37 cellular contexts compared by ENCODE assay signal in genomic region chr1:25381041-25381440, GRCh38. TPM values are rescaled to one million over a fixed set of nuclear protein-coding genes. Genes with fewer than 3 reads are reported as not detected.
"Had no signal": no experiment of that assay in that cellular context is flagged by ENCODE, and none has a peak within 500 bp of the region (broad histone marks: within the 10 kb centered on the region; RNA-seq: fewer than 3 reads in every experiment).

No MANE protein-coding gene starts in this region.

- H3K36me3 ChIP-seq: adrenal gland, brain microvascular endothelial cell, breast epithelium had no signal

- H3K4me1 ChIP-seq: adrenal gland, body of pancreas, breast epithelium had no signal

- FAIRE-seq: astrocyte, TTC549 had no signal

- H3K27ac Mint-ChIP-seq: activated B cell treated with CpG ODN at 0.5 μM for 24 hours; activated CD4-positive, alpha-beta memory T cell treated with anti-CD3 and anti-CD28 coated beads for 36 hours; activated CD4-positive, alpha-beta T cell treated with anti-CD3 and anti-CD28 coated beads, Interleukin-2, amount 10 ng/mL, durations not matched to agents 24 days and 14 days; activated CD8-positive, alpha-beta T cell treated with anti-CD3 and anti-CD28 coated beads for 36 hours; activated naive CD4-positive, alpha-beta T cell treated with anti-CD3 and anti-CD28 coated beads for 36 hours; activated naive CD4-positive, alpha-beta T cell treated with anti-CD3 and anti-CD28 coated beads, Interleukin-2, amount 50 U/mL, for 72 hours; activated naive CD8-positive, alpha-beta T cell treated with anti-CD3 and anti-CD28 coated beads for 36 hours; activated T-cell treated with anti-CD3 and anti-CD28 coated beads, Interleukin-2, amount 50 U/mL, for 72 hours; activated T-helper 1 cell treated with anti-CD3 and anti-CD28 coated beads, Interleukin-12 subunit alpha, Interleukin-12 subunit beta, Interleukin-2, Interleukin-4 antibody, amounts not matched to agents 30 ng/mL and 10 ng/mL and 1 ng/mL, durations not matched to agents 14 hours and 24 hours and 36 hours; activated T-helper 17 cell treated with anti-CD3 and anti-CD28 coated beads, Interleukin-2, amount 50 U/mL, for 72 hours; T-helper 1 cell treated with Interleukin-12 subunit alpha and Interleukin-12 subunit beta and Interleukin-4 antibody, amounts not matched to agents 30 μg/mL and 1 μg/mL, for 36 hours; T-helper 2 cell treated with Interferon-gamma antibody and Interleukin-4, amounts not matched to agents 5 μg/mL and 100 μg/mL, for 36 hours had no signal

- H3K27me3 ChIP-seq: adrenal gland, body of pancreas, brain microvascular endothelial cell, breast epithelium had no signal

- DNase-seq: activated B cell treated with CpG ODN at 0.5 μM for 24 hours; activated CD4-positive, alpha-beta memory T cell treated with anti-CD3 and anti-CD28 coated beads for 36 hours; activated CD4-positive, alpha-beta T cell treated with anti-CD3 and anti-CD28 coated beads for 4 hours; activated CD4-positive, alpha-beta T cell treated with anti-CD3 and anti-CD28 coated beads, Interleukin-2, amount 10 ng/mL, durations not matched to agents 24 days and 14 days; activated CD4-positive, alpha-beta T cell treated with anti-CD3 and anti-CD28 coated beads, Interleukin-2, amount 50 U/mL, for 1 hour; activated CD4-positive, alpha-beta T cell treated with anti-CD3 and anti-CD28 coated beads, Interleukin-2, amount 50 U/mL, for 4 hours; activated CD4-positive, CD25-positive, alpha-beta regulatory T cell treated with anti-CD3 and anti-CD28 coated beads, Interleukin-2, amount 50 U/mL, for 72 hours; activated CD8-positive, alpha-beta memory T cell treated with anti-CD3 and anti-CD28 coated beads, Interleukin-2, amount 50 U/mL, for 4 hours; activated CD8-positive, alpha-beta T cell treated with anti-CD3 and anti-CD28 coated beads for 36 hours; activated effector memory CD4-positive, alpha-beta T cell treated with anti-CD3 and anti-CD28 coated beads, Interleukin-2, amount 50 U/mL, for 16 hours; activated gamma-delta T cell treated with Interleukin-2 at 50 U/mL for 16 hours; activated naive CD4-positive, alpha-beta T cell; activated naive CD4-positive, alpha-beta T cell treated with anti-CD3 and anti-CD28 coated beads for 36 hours; activated naive CD4-positive, alpha-beta T cell treated with anti-CD3 and anti-CD28 coated beads, Interleukin-2, amount 50 U/mL, for 16 hours; activated naive CD8-positive, alpha-beta T cell treated with anti-CD3 and anti-CD28 coated beads for 36 hours; activated T-cell treated with anti-CD3 and anti-CD28 coated beads for 4 hours; activated T-cell treated with anti-CD3 and anti-CD28 coated beads, Interleukin-2, amount 50 U/mL, for 1 hour; activated T-cell treated with anti-CD3 and anti-CD28 coated beads, Interleukin-2, amount 50 U/mL, for 4 hours; activated T-cell treated with anti-CD3 and anti-CD28 coated beads, Interleukin-2, amount 50 U/mL, for 72 hours; amniotic stem cell; aorta; body of pancreas; brain microvascular endothelial cell; central memory CD4-positive, alpha-beta T cell; T-helper 1 cell; T-helper 2 cell; T-helper 9 cell had no signal

- H3K4me1 Mint-ChIP-seq: activated B cell treated with CpG ODN at 0.5 μM for 24 hours; activated CD4-positive, alpha-beta T cell treated with anti-CD3 and anti-CD28 coated beads, Interleukin-2, amount 10 ng/mL, durations not matched to agents 24 days and 14 days; activated naive CD8-positive, alpha-beta T cell treated with anti-CD3 and anti-CD28 coated beads for 36 hours; activated T-helper 17 cell treated with anti-CD3 and anti-CD28 coated beads, Interleukin-2, amount 50 U/mL, for 72 hours had no signal

- H3K4me3 ChIP-seq: adrenal gland, body of pancreas, breast epithelium had no signal

- ATAC-seq: activated CD8-positive, alpha-beta T cell treated with anti-CD3 and anti-CD28 coated beads for 36 hours; activated naive CD4-positive, alpha-beta T cell treated with anti-CD3 and anti-CD28 coated beads, Interleukin-2, amount 50 U/mL, for 72 hours; activated T-cell treated with anti-CD3 and anti-CD28 coated beads, Interleukin-2, amount 50 U/mL, for 4 hours; activated T-cell treated with anti-CD3 and anti-CD28 coated beads, Interleukin-2, amount 50 U/mL, for 72 hours; activated T-helper 17 cell treated with anti-CD3 and anti-CD28 coated beads, Interleukin-2, amount 50 U/mL, for 72 hours; body of pancreas had no signal

- H3K4me3 Mint-ChIP-seq: activated B cell treated with CpG ODN at 0.5 μM for 24 hours; activated CD4-positive, alpha-beta memory T cell treated with anti-CD3 and anti-CD28 coated beads for 36 hours; activated CD4-positive, alpha-beta T cell treated with anti-CD3 and anti-CD28 coated beads, Interleukin-2, amount 10 ng/mL, durations not matched to agents 24 days and 14 days; activated CD8-positive, alpha-beta T cell treated with anti-CD3 and anti-CD28 coated beads for 36 hours; activated naive CD4-positive, alpha-beta T cell treated with anti-CD3 and anti-CD28 coated beads for 36 hours; activated naive CD8-positive, alpha-beta T cell treated with anti-CD3 and anti-CD28 coated beads for 36 hours; activated T-cell treated with anti-CD3 and anti-CD28 coated beads, Interleukin-2, amount 50 U/mL, for 4 hours; activated T-cell treated with anti-CD3 and anti-CD28 coated beads, Interleukin-2, amount 50 U/mL, for 72 hours; activated T-helper 1 cell treated with anti-CD3 and anti-CD28 coated beads, Interleukin-12 subunit alpha, Interleukin-12 subunit beta, Interleukin-2, Interleukin-4 antibody, amounts not matched to agents 30 ng/mL and 10 ng/mL and 1 ng/mL, durations not matched to agents 14 hours and 24 hours and 36 hours; activated T-helper 17 cell treated with anti-CD3 and anti-CD28 coated beads, Interleukin-2, amount 50 U/mL, for 72 hours; T-helper 1 cell treated with Interleukin-12 subunit alpha and Interleukin-12 subunit beta and Interleukin-4 antibody, amounts not matched to agents 30 μg/mL and 1 μg/mL, for 36 hours; T-helper 2 cell treated with Interferon-gamma antibody and Interleukin-4, amounts not matched to agents 5 μg/mL and 100 μg/mL, for 36 hours had no signal

- H3K27ac ChIP-seq: adrenal gland, body of pancreas, brain microvascular endothelial cell, breast epithelium, VCaP had no signal

- H3K27me3 Mint-ChIP-seq: activated CD4-positive, alpha-beta memory T cell treated with anti-CD3 and anti-CD28 coated beads for 36 hours; activated CD8-positive, alpha-beta T cell treated with anti-CD3 and anti-CD28 coated beads for 36 hours; activated naive CD8-positive, alpha-beta T cell treated with anti-CD3 and anti-CD28 coated beads for 36 hours; activated T-helper 17 cell treated with anti-CD3 and anti-CD28 coated beads, Interleukin-2, amount 50 U/mL, for 72 hours had no signal

- H3K36me3 Mint-ChIP-seq: activated CD4-positive, alpha-beta memory T cell treated with anti-CD3 and anti-CD28 coated beads for 36 hours; activated naive CD4-positive, alpha-beta T cell treated with anti-CD3 and anti-CD28 coated beads, Interleukin-2, amount 50 U/mL, for 72 hours; activated naive CD8-positive, alpha-beta T cell treated with anti-CD3 and anti-CD28 coated beads for 36 hours had no signal

- H3K9me3 Mint-ChIP-seq: activated B cell treated with CpG ODN at 0.5 μM for 24 hours; activated CD4-positive, alpha-beta T cell treated with anti-CD3 and anti-CD28 coated beads, Interleukin-2, amount 10 ng/mL, durations not matched to agents 24 days and 14 days; activated CD8-positive, alpha-beta T cell treated with anti-CD3 and anti-CD28 coated beads for 36 hours; activated naive CD4-positive, alpha-beta T cell treated with anti-CD3 and anti-CD28 coated beads, Interleukin-2, amount 50 U/mL, for 72 hours; activated T-cell treated with anti-CD3 and anti-CD28 coated beads, Interleukin-2, amount 50 U/mL, for 4 hours; activated T-cell treated with anti-CD3 and anti-CD28 coated beads, Interleukin-2, amount 50 U/mL, for 72 hours; activated T-helper 1 cell treated with anti-CD3 and anti-CD28 coated beads, Interleukin-12 subunit alpha, Interleukin-12 subunit beta, Interleukin-2, Interleukin-4 antibody, amounts not matched to agents 30 ng/mL and 10 ng/mL and 1 ng/mL, durations not matched to agents 14 hours and 24 hours and 36 hours; activated T-helper 17 cell treated with anti-CD3 and anti-CD28 coated beads, Interleukin-2, amount 50 U/mL, for 72 hours; T-helper 1 cell treated with Interleukin-12 subunit alpha and Interleukin-12 subunit beta and Interleukin-4 antibody, amounts not matched to agents 30 μg/mL and 1 μg/mL, for 36 hours; T-helper 2 cell treated with Interferon-gamma antibody and Interleukin-4, amounts not matched to agents 5 μg/mL and 100 μg/mL, for 36 hours had no signal

- H3K9me3 ChIP-seq: adrenal gland, body of pancreas, breast epithelium had no signal

RNA-seq across cellular contexts. Expression of gene RHCE, which starts 39.6 kb away (rescaled TPM):
- total RNA-seq: activated B cell treated with CpG ODN at 0.5 μM for 24 hours; activated T-helper 1 cell treated with anti-CD3 and anti-CD28 coated beads, Interleukin-12 subunit alpha, Interleukin-12 subunit beta, Interleukin-2, Interleukin-4 antibody, amounts not matched to agents 30 ng/mL and 10 ng/mL and 1 ng/mL, durations not matched to agents 14 hours and 24 hours and 36 hours had no signal
- polyA plus RNA-seq: aorta had no signal
